ENCODE assay signal across 19 cellular contexts in the genomic region with DNA sequence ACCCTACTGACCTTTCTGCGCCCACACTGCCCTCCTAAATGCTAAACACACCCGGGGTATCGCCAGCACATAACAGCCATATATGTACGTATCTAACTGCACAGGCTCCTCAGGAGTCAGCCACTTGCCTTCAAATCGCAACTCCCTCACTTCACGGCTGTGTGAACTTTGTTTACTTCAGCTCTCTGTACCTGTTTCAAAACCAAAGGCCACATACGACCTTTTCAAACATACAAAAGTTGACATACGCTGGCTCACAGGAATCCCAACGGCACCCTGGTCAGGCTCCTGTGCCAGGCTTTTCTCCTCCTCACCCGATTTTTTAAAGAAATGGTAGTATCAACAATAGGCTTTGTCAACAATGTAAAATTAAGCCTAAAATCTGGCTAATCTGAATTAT. TPM values are rescaled to one million over a fixed set of nuclear protein-coding genes. Genes with fewer than 3 reads are reported as not detected.
DNase-seq lines count a peak whose midpoint lies in the region; ATAC-seq and TF ChIP-seq lines count a peak whose summit lies in the region.
"Had no signal": no experiment of that assay in that cellular context is flagged by ENCODE, and none has a peak within 500 bp of the region (broad histone marks: within the 10 kb centered on the region; RNA-seq: fewer than 3 reads in every experiment).

No MANE protein-coding gene starts in this region.

- no peak overlapping the region for H3K4me3 Mint-ChIP-seq in activated naive CD8-positive, alpha-beta T cell treated with anti-CD3 and anti-CD28 coated beads, Interleukin-2, amount 50 U/mL, for 24 hours
- H3K4me3 Mint-ChIP-seq in activated naive CD8-positive, alpha-beta T cell treated with anti-CD3 and anti-CD28 coated beads for 36 hours: no peak overlapping the region
- H3K4me3 Mint-ChIP-seq in stimulated activated naive CD8-positive, alpha-beta T cell treated with anti-CD3 and anti-CD28 coated beads, Interleukin-15, Interleukin-2, amounts not matched to agents 100 ng/mL and 50 ng/mL, for 24 hours: no peak overlapping the region
- no peak overlapping the region for H3K4me3 Mint-ChIP-seq in stimulated activated naive CD8-positive, alpha-beta T cell treated with anti-CD3 and anti-CD28 coated beads, Interleukin-15, amount 100 ng/mL, for 72 hours
- no peak overlapping the region for H3K4me3 Mint-ChIP-seq in progenitor cell of endocrine pancreas (ENCODE audit: low read depth)
- H3K4me3 Mint-ChIP-seq in CD4-positive, alpha-beta memory T cell: no peak overlapping the region
- H3K4me3 Mint-ChIP-seq: B cell had no signal

- intact Hi-C loops in dorsolateral prefrontal cortex (cut with DNase I): no loop called here
- intact Hi-C loops in CD4-positive, alpha-beta memory T cell (cut with micrococcal nuclease): no loop called here

- no peaks in the 10 kb centered on the region for H3K36me3 ChIP-seq in CD4-positive, alpha-beta memory T cell (ENCODE audit: insufficient read depth, low read length)

- peak; percentile 20 for ATAC-seq in activated naive CD8-positive, alpha-beta T cell treated with anti-CD3 and anti-CD28 coated beads, Interleukin-2, amount 50 U/mL, for 24 hours
- no peak for ATAC-seq in stimulated activated naive CD8-positive, alpha-beta T cell treated with anti-CD3 and anti-CD28 coated beads, Interleukin-15, amount 100 ng/mL, for 72 hours

- TF ChIP-seq CTCF in progenitor cell of endocrine pancreas (IDR thresholded peaks at IDR 0.05; ENCODE audit: unreplicated experiment) (no peak), dorsolateral prefrontal cortex (IDR thresholded peaks at IDR 0.05 in 54 of 56, conservative IDR thresholded peaks at IDR 0.05 in 2 of 56; ENCODE audit: low read depth in 1 of 56, partially characterized antibody in 56 of 56) (no peak)

- no peaks in the 10 kb centered on the region for H3K4me1 ChIP-seq in CD4-positive, alpha-beta memory T cell (ENCODE audit: insufficient read depth, low read length)

- no peaks in the 10 kb centered on the region for H3K27me3 Mint-ChIP-seq in activated naive CD8-positive, alpha-beta T cell treated with anti-CD3 and anti-CD28 coated beads, Interleukin-2, amount 50 U/mL, for 24 hours
- no peaks in the 10 kb centered on the region for H3K27me3 Mint-ChIP-seq in activated naive CD8-positive, alpha-beta T cell treated with anti-CD3 and anti-CD28 coated beads for 36 hours
- H3K27me3 Mint-ChIP-seq in stimulated activated naive CD8-positive, alpha-beta T cell treated with anti-CD3 and anti-CD28 coated beads, Interleukin-15, Interleukin-2, amounts not matched to agents 100 ng/mL and 50 ng/mL, for 24 hours: no peaks in the 10 kb centered on the region
- no peaks in the 10 kb centered on the region for H3K27me3 Mint-ChIP-seq in stimulated activated naive CD8-positive, alpha-beta T cell treated with anti-CD3 and anti-CD28 coated beads, Interleukin-15, amount 100 ng/mL, for 72 hours
- H3K27me3 Mint-ChIP-seq in progenitor cell of endocrine pancreas: no peaks in the 10 kb centered on the region
- no peaks in the 10 kb centered on the region for H3K27me3 Mint-ChIP-seq in CD4-positive, alpha-beta memory T cell

- no peaks in the 10 kb centered on the region for H3K9me3 ChIP-seq in CD4-positive, alpha-beta memory T cell (ENCODE audit: control insufficient read depth in 1 of 2, low read length in 2 of 2)

- H3K4me1 Mint-ChIP-seq in activated naive CD8-positive, alpha-beta T cell treated with anti-CD3 and anti-CD28 coated beads, Interleukin-2, amount 50 U/mL, for 24 hours: peaks cover 37% of the 10 kb centered on the region
- peaks cover 18% of the 10 kb centered on the region for H3K4me1 Mint-ChIP-seq in activated naive CD8-positive, alpha-beta T cell treated with anti-CD3 and anti-CD28 coated beads for 36 hours
- H3K4me1 Mint-ChIP-seq in stimulated activated naive CD8-positive, alpha-beta T cell treated with anti-CD3 and anti-CD28 coated beads, Interleukin-15, Interleukin-2, amounts not matched to agents 100 ng/mL and 50 ng/mL, for 24 hours (ENCODE audit: low read depth): peaks cover 29% of the 10 kb centered on the region
- H3K4me1 Mint-ChIP-seq in stimulated activated naive CD8-positive, alpha-beta T cell treated with anti-CD3 and anti-CD28 coated beads, Interleukin-15, amount 100 ng/mL, for 72 hours: peaks cover 22% of the 10 kb centered on the region
- peaks cover 11% of the 10 kb centered on the region for H3K4me1 Mint-ChIP-seq in progenitor cell of endocrine pancreas (ENCODE audit: low read depth)
- peaks cover 0 to 44% (median 7%) of the 10 kb centered on the region in 4 donors for H3K4me1 Mint-ChIP-seq in CD4-positive, alpha-beta memory T cell
- H3K4me1 Mint-ChIP-seq: B cell had no signal

- H3K36me3 Mint-ChIP-seq in activated naive CD8-positive, alpha-beta T cell treated with anti-CD3 and anti-CD28 coated beads, Interleukin-2, amount 50 U/mL, for 24 hours (ENCODE audit: low read depth): peaks cover 14% of the 10 kb centered on the region
- H3K36me3 Mint-ChIP-seq in activated naive CD8-positive, alpha-beta T cell treated with anti-CD3 and anti-CD28 coated beads for 36 hours: peaks cover 14% of the 10 kb centered on the region
- H3K36me3 Mint-ChIP-seq in stimulated activated naive CD8-positive, alpha-beta T cell treated with anti-CD3 and anti-CD28 coated beads, Interleukin-15, Interleukin-2, amounts not matched to agents 100 ng/mL and 50 ng/mL, for 24 hours (ENCODE audit: low read depth): peaks cover 16% of the 10 kb centered on the region
- H3K36me3 Mint-ChIP-seq in progenitor cell of endocrine pancreas (ENCODE audit: insufficient read depth): no peaks in the 10 kb centered on the region
- peaks cover 0 to 26% of the 10 kb centered on the region in 2 donors for H3K36me3 Mint-ChIP-seq in CD4-positive, alpha-beta memory T cell

- H3K27ac ChIP-seq in dorsolateral prefrontal cortex: no peak overlapping the region
- H3K27ac ChIP-seq in CD4-positive, alpha-beta memory T cell (ENCODE audit: low read depth, low read length): no peak overlapping the region
- H3K27ac ChIP-seq: 22Rv1, C4-2B, HL-60 had no signal

- POLR2A ChIA-PET in CD4-positive, alpha-beta memory T cell (lab: Charles Lee; ENCODE audit: partially characterized antibody): no interaction called here

- DNase-seq in activated naive CD8-positive, alpha-beta T cell treated with anti-CD3 and anti-CD28 coated beads, Interleukin-2, amount 50 U/mL, for 24 hours: no peak
- DNase-seq in activated naive CD8-positive, alpha-beta T cell treated with anti-CD3 and anti-CD28 coated beads for 36 hours: no peak
- no peak for DNase-seq in stimulated activated naive CD8-positive, alpha-beta T cell treated with anti-CD3 and anti-CD28 coated beads, Interleukin-15, amount 100 ng/mL, for 72 hours
- no peak for DNase-seq in progenitor cell of endocrine pancreas (ENCODE audit: low spot score, unreplicated experiment)
- no peak for DNase-seq in NCI-H146 (lab: John Stamatoyannopoulos, UW)
- no peak for DNase-seq in dorsolateral prefrontal cortex
- DNase-seq in CD4-positive, alpha-beta memory T cell: no peak
- DNase-seq: Kasumi-1, NCI-H1105, NCI-H1436 treated with DMSO at 0.1 percent for 48 hours, NCI-H1930, NCI-H2107, NCI-H524, NCI-H748 treated with DMSO at 0.1 percent for 48 hours had no signal

- H3K27ac Mint-ChIP-seq in activated naive CD8-positive, alpha-beta T cell treated with anti-CD3 and anti-CD28 coated beads, Interleukin-2, amount 50 U/mL, for 24 hours: peak overlapping the region; percentile 50
- H3K27ac Mint-ChIP-seq in activated naive CD8-positive, alpha-beta T cell treated with anti-CD3 and anti-CD28 coated beads for 36 hours: no peak overlapping the region
- H3K27ac Mint-ChIP-seq in stimulated activated naive CD8-positive, alpha-beta T cell treated with anti-CD3 and anti-CD28 coated beads, Interleukin-15, Interleukin-2, amounts not matched to agents 100 ng/mL and 50 ng/mL, for 24 hours: peak overlapping the region; percentile 54
- no peak overlapping the region for H3K27ac Mint-ChIP-seq in stimulated activated naive CD8-positive, alpha-beta T cell treated with anti-CD3 and anti-CD28 coated beads, Interleukin-15, amount 100 ng/mL, for 72 hours
- H3K27ac Mint-ChIP-seq in progenitor cell of endocrine pancreas: peak overlapping the region; percentile 8
- H3K27ac Mint-ChIP-seq in CD4-positive, alpha-beta memory T cell: peak overlapping the region in 2 of 7 donors; percentile 70 to 84
- H3K27ac Mint-ChIP-seq: B cell had no signal

- no peak overlapping the region for H3K4me3 ChIP-seq in dorsolateral prefrontal cortex
- no peak overlapping the region for H3K4me3 ChIP-seq in CD4-positive, alpha-beta memory T cell (ENCODE audit: low read length in 2 of 2)

- CTCF ChIA-PET in CD4-positive, alpha-beta memory T cell (lab: Charles Lee; ENCODE audit: partially characterized antibody): no interaction called here

- no peaks in the 10 kb centered on the region for H3K27me3 ChIP-seq in dorsolateral prefrontal cortex
- H3K27me3 ChIP-seq in CD4-positive, alpha-beta memory T cell (ENCODE audit: insufficient read depth, low read length): no peaks in the 10 kb centered on the region

- H3K9me3 Mint-ChIP-seq in activated naive CD8-positive, alpha-beta T cell treated with anti-CD3 and anti-CD28 coated beads, Interleukin-2, amount 50 U/mL, for 24 hours: peaks cover 4% of the 10 kb centered on the region
- H3K9me3 Mint-ChIP-seq in activated naive CD8-positive, alpha-beta T cell treated with anti-CD3 and anti-CD28 coated beads for 36 hours: peaks cover 5% of the 10 kb centered on the region
- H3K9me3 Mint-ChIP-seq in stimulated activated naive CD8-positive, alpha-beta T cell treated with anti-CD3 and anti-CD28 coated beads, Interleukin-15, Interleukin-2, amounts not matched to agents 100 ng/mL and 50 ng/mL, for 24 hours: no peaks in the 10 kb centered on the region
- peaks cover 0 to 9% of the 10 kb centered on the region in 2 donors for H3K9me3 Mint-ChIP-seq in stimulated activated naive CD8-positive, alpha-beta T cell treated with anti-CD3 and anti-CD28 coated beads, Interleukin-15, amount 100 ng/mL, for 72 hours
- H3K9me3 Mint-ChIP-seq in progenitor cell of endocrine pancreas (ENCODE audit: low read depth): peaks cover 5% of the 10 kb centered on the region
- peaks cover 0 to 3% (median 0%) of the 10 kb centered on the region in 8 donors for H3K9me3 Mint-ChIP-seq in CD4-positive, alpha-beta memory T cell

RNA-seq across cellular contexts. Expression of gene ZNF622, which starts 39.0 kb away (rescaled TPM):
- total RNA-seq in activated naive CD8-positive, alpha-beta T cell treated with anti-CD3 and anti-CD28 coated beads for 36 hours: 10 to 100 TPM; 47.5 to 48.2 TPM
- 28.5 TPM in 2 replicates for total RNA-seq in progenitor cell of endocrine pancreas
- total RNA-seq in dorsolateral prefrontal cortex: 10 to 100 TPM; 18.1 to 43.6 (median 33.3) TPM
- 10 to 100 TPM; 32.2 to 34.8 TPM for total RNA-seq in CD4-positive, alpha-beta memory T cell
- 10 to 100 TPM; 56.9 to 71.8 TPM for polyA plus RNA-seq in CD4-positive, alpha-beta memory T cell

Comparison
In these comparisons a context has a peak if more than half of its experiments do, and no peak if none do; other contexts are left out.
1. H3K27ac Mint-ChIP-seq: peak in activated naive CD8-positive, alpha-beta T cell treated with anti-CD3 and anti-CD28 coated beads, Interleukin-2, amount 50 U/mL, for 24 hours (single experiment), stimulated activated naive CD8-positive, alpha-beta T cell treated with anti-CD3 and anti-CD28 coated beads, Interleukin-15, Interleukin-2, amounts not matched to agents 100 ng/mL and 50 ng/mL, for 24 hours (single experiment) and progenitor cell of endocrine pancreas (single experiment); none in activated naive CD8-positive, alpha-beta T cell treated with anti-CD3 and anti-CD28 coated beads for 36 hours (single experiment) and stimulated activated naive CD8-positive, alpha-beta T cell treated with anti-CD3 and anti-CD28 coated beads, Interleukin-15, amount 100 ng/mL, for 72 hours (0 of 2).